ENCODE assay signal across 9 cellular contexts in genomic region chr3:58084788-58085543, GRCh38.
DNase-seq lines count a peak whose midpoint lies in the region; ATAC-seq, FAIRE-seq and TF ChIP-seq lines count a peak whose summit lies in the region.
"Had no signal": no experiment of that assay in that cellular context is flagged by ENCODE, and none has a peak within 500 bp of the region (broad histone marks: within the 10 kb centered on the region; RNA-seq: fewer than 3 reads in every experiment).

No MANE protein-coding gene starts in this region.

- no peak overlapping the region for H4K91ac ChIP-seq in H9 (ENCODE audit: insufficient read length, low read depth, low read length)

- TF ChIP-seq CTCF in H9 (conservative IDR thresholded peaks at IDR 0.05) (no peak), nephron progenitor cell (IDR thresholded peaks at IDR 0.05) (no peak)

- H3K9me3 ChIP-seq in H9 (ENCODE audit: control insufficient read depth, low read depth, low read length) = no peaks in the 10 kb centered on the region

- peaks cover 3% of the 10 kb centered on the region; the same call in 1 of the 2 replicates for H3K4me1 ChIP-seq in H9 (ENCODE audit: insufficient read depth, low read length)

- H3K36me3 Mint-ChIP-seq in H9 (ENCODE audit: insufficient read depth in 1 of 3, low read depth in 3 of 3) = peaks cover 10 to 33% (median 21%) of the 10 kb centered on the region in 3 experiments; a peak in 6 of 7 replicates
- H3K36me3 Mint-ChIP-seq in T-cell = peaks cover 28% of the 10 kb centered on the region
- H3K36me3 Mint-ChIP-seq in nephron progenitor cell (ENCODE audit: low read depth) = peaks cover 72% of the 10 kb centered on the region

- no CpG with 5 or more reads among the region's 5 CpGs for WGBS in H9 (ENCODE audit: extremely low coverage, insufficient read length, low lambda C conversion rate)

- no peak overlapping the region for H3K23ac ChIP-seq in H9 (ENCODE audit: insufficient read length, low read depth, low read length)

- no peaks in the 10 kb centered on the region for H3K27me3 ChIP-seq in H9 (ENCODE audit: insufficient read depth, low read length)

- no peaks in the 10 kb centered on the region for H3K9me3 Mint-ChIP-seq in H9
- no peaks in the 10 kb centered on the region for H3K9me3 Mint-ChIP-seq in T-cell
- no peaks in the 10 kb centered on the region for H3K9me3 Mint-ChIP-seq in nephron progenitor cell

- no peak overlapping the region for H4K8ac ChIP-seq in H9 (replicated peaks; ENCODE audit: insufficient read length, low read depth, low read length)

- H3K27me3 Mint-ChIP-seq in H9 (ENCODE audit: low read depth) = no peaks in the 10 kb centered on the region
- no peaks in the 10 kb centered on the region for H3K27me3 Mint-ChIP-seq in T-cell
- no peaks in the 10 kb centered on the region for H3K27me3 Mint-ChIP-seq in nephron progenitor cell (ENCODE audit: low read depth, poor library complexity)

- no peak overlapping the region for H2BK20ac ChIP-seq in H9 (ENCODE audit: low read depth, low read length, poor library complexity, severe bottlenecking)

- no peak overlapping the region for H2BK120ac ChIP-seq in H9 (ENCODE audit: low read depth, low read length, poor library complexity, severe bottlenecking)

- POLR2A ChIA-PET in T-cell (lab: Charles Lee) = no interaction called here

- H3K79me2 ChIP-seq in H9 (ENCODE audit: insufficient read depth, low read length) = peaks cover 3% of the 10 kb centered on the region; the same call in 1 of the 2 replicates

- no peak for FAIRE-seq in frontal cortex (lab: Jason Lieb, UNC)

- no peak overlapping the region for H3K56ac ChIP-seq in H9 (ENCODE audit: insufficient read length, low read depth, low read length)

- H3K18ac ChIP-seq in H9 (ENCODE audit: insufficient read length, low read depth, low read length) = no peak overlapping the region

- no peak overlapping the region for H3K4me2 ChIP-seq in H9 (ENCODE audit: insufficient read depth, insufficient read length, low read length)

- H3K4me1 Mint-ChIP-seq in H9 (peaks cover 12 to 13% of the 10 kb centered on the region in 2 experiments), T-cell (peaks cover 52 to 62% (median 54%) of the 10 kb centered on the region in 3 donors), nephron progenitor cell (peaks cover 42% of the 10 kb centered on the region)

- H4K5ac ChIP-seq in H9 (ENCODE audit: insufficient read length, low read depth, low read length) = no peak overlapping the region

- no peak for DNase-seq in H9
- DNase-seq in T-cell = no peak
- DNase-seq in nephron progenitor cell = no peak
- DNase-seq in cerebellar cortex (ENCODE audit: low spot score) = no peak
- no peak for DNase-seq in frontal cortex (ENCODE audit: low spot score in 2 of 2)
- DNase-seq in NCI-H510A treated with DMSO at 0.1 percent for 48 hours (lab: John Stamatoyannopoulos, UW) = no peak
- DNase-seq in cortex of kidney (lab: John Stamatoyannopoulos, UW) = no peak
- DNase-seq: substantia nigra had no signal

- H2BK15ac ChIP-seq in H9 (ENCODE audit: low read depth, low read length) = no peak overlapping the region

- no peak overlapping the region for H2BK12ac ChIP-seq in H9 (ENCODE audit: insufficient read length, low read depth, low read length)

- no peak overlapping the region for H2BK5ac ChIP-seq in H9 (ENCODE audit: insufficient read length, low read length)

- no peak overlapping the region for H3K27ac ChIP-seq in H9 (ENCODE audit: insufficient read length, low read depth, low read length)

- no peak overlapping the region for H3K4me3 Mint-ChIP-seq in H9
- peak overlapping the region in 1 of 3 donors; percentile 61 for H3K4me3 Mint-ChIP-seq in T-cell
- H3K4me3 Mint-ChIP-seq in nephron progenitor cell = no peak overlapping the region

- no peaks in the 10 kb centered on the region for H3K23me2 ChIP-seq in H9 (ENCODE audit: insufficient read length, low read depth, low read length, poor library complexity, severe bottlenecking)

- no peak overlapping the region for H3K9ac ChIP-seq in H9 (ENCODE audit: extremely low read depth, insufficient read length, low read length)

- no peak overlapping the region for H3K14ac ChIP-seq in H9 (ENCODE audit: insufficient read depth, low read length)

- CTCF ChIA-PET in T-cell (lab: Charles Lee) = no interaction called here

- H3T11ph ChIP-seq in H9 (ENCODE audit: low read length) = no peak overlapping the region

- H2AFZ ChIP-seq in H9 (ENCODE audit: low read length) = no peak overlapping the region

- no peaks in the 10 kb centered on the region for H4K20me1 ChIP-seq in H9 (ENCODE audit: control insufficient read depth, insufficient read depth, insufficient read length)

- ATAC-seq in GM18868 (IDR thresholded peaks at IDR 0.05; ENCODE audit: unreplicated experiment) (peak; percentile 45), T-cell (replicated peaks in 1 of 4) (no peak)

- H3K79me1 ChIP-seq in H9 (ENCODE audit: insufficient read depth, low read depth, low read length, poor library complexity, severe bottlenecking) = peaks cover 5% of the 10 kb centered on the region

- H3K4ac ChIP-seq in H9 (ENCODE audit: low read depth, low read length) = no peak overlapping the region

- H2AK5ac ChIP-seq in H9 (ENCODE audit: insufficient read length, low read length) = no peak overlapping the region

- H3K27ac Mint-ChIP-seq in H9 = peak overlapping the region; percentile 15 to 58 (median 48); a peak in 2 of 7 replicates
- H3K27ac Mint-ChIP-seq in T-cell = peak overlapping the region; percentile 63 to 80
- peak overlapping the region; percentile 85 for H3K27ac Mint-ChIP-seq in nephron progenitor cell
